In genomic region chr19:45607071-45608029, GRCh38 we compare ENCODE assay signal across 2 cellular contexts.
TF ChIP-seq lines count a peak whose summit lies in the region.

No MANE protein-coding gene starts in this region.

TF ChIP-seq in IMR-90, 13 proteins besides CTCF, POLR2A, EP300 and RAD21:
- TF ChIP-seq MAZ (IDR thresholded peaks at IDR 0.05; ENCODE audit: borderline replicate concordance, low read depth, low read length) (peak; percentile 44; the same call in 1 of the 2 replicates), BHLHE40 (IDR thresholded peaks at IDR 0.05; ENCODE audit: low read depth, low read length) (peak; percentile 34; the same call in 1 of the 2 replicates), RCOR1 (IDR thresholded peaks at IDR 0.05; ENCODE audit: insufficient replicate concordance, low read length) (no peak), SMC3 (IDR thresholded peaks at IDR 0.05; ENCODE audit: low read depth, low read length) (peak; percentile 89), USF2 (IDR thresholded peaks at IDR 0.05; ENCODE audit: low read depth, low read length) (peak; percentile 95)

TF ChIP-seq in SK-N-SH, 30 proteins besides CTCF, POLR2A, EP300 and RAD21:
- TF ChIP-seq SIN3A (IDR thresholded peaks at IDR 0.05; ENCODE audit: borderline replicate concordance, low read depth, low read length) (peak; percentile 62; the same call in 1 of the 2 replicates), NFIC (IDR thresholded peaks at IDR 0.05; ENCODE audit: borderline replicate concordance) (peak; percentile 78), TCF12 (IDR thresholded peaks at IDR 0.05) (no peak), PBX3 (IDR thresholded peaks at IDR 0.05) (no peak), MAX (IDR thresholded peaks at IDR 0.05; ENCODE audit: low read depth) (0 out of 2 replicates have a peak, but pooled peaks have one; percentile 31), MEF2A (IDR thresholded peaks at IDR 0.05; ENCODE audit: borderline replicate concordance, low read depth) (no peak), FOSL2 (IDR thresholded peaks at IDR 0.05; ENCODE audit: borderline replicate concordance, low read depth) (no peak), MXI1 (IDR thresholded peaks at IDR 0.05; ENCODE audit: low read depth, low read length) (no peak), USF2 (IDR thresholded peaks at IDR 0.05; ENCODE audit: borderline replicate concordance, low read depth, low read length) (no peak), USF1 (IDR thresholded peaks at IDR 0.05; ENCODE audit: borderline replicate concordance, low read depth) (peak; percentile 90), SMC3 (IDR thresholded peaks at IDR 0.05; ENCODE audit: low read depth, low read length) (peak; percentile 85), EZH2phosphoT487 (IDR thresholded peaks at IDR 0.05; ENCODE audit: borderline replicate concordance, low read depth) (no peak), GABPA (IDR thresholded peaks at IDR 0.05; ENCODE audit: low read depth) (no peak), TAF1 (IDR thresholded peaks at IDR 0.05; ENCODE audit: borderline replicate concordance, low read depth, low read length) (no peak), POLR2AphosphoS5 (IDR thresholded peaks at IDR 0.05; ENCODE audit: low read depth, low read length) (0 out of 2 replicates have a peak, but pooled peaks have one; percentile 14)
